26 cellular contexts compared by ENCODE assay signal in genomic region chr10:5497948-5498730, GRCh38. TPM values are rescaled to one million over a fixed set of nuclear protein-coding genes. Genes with fewer than 3 reads are reported as not detected.
DNase-seq lines count a peak whose midpoint lies in the region; ATAC-seq, FAIRE-seq and TF ChIP-seq lines count a peak whose summit lies in the region.
"Had no signal": no experiment of that assay in that cellular context is flagged by ENCODE, and none has a peak within 500 bp of the region (broad histone marks: within the 10 kb centered on the region; RNA-seq: fewer than 3 reads in every experiment).

No MANE protein-coding gene starts in this region.

- TF ChIP-seq POLR2A in K562 (conservative IDR thresholded peaks at IDR 0.05) = no peak

- TF ChIP-seq EP300 in K562 (IDR thresholded peaks at IDR 0.05; ENCODE audit: low read length) = no peak

- peaks cover 15 to 48% of the 10 kb centered on the region in 2 experiments for H3K4me1 ChIP-seq in K562 (replicated peaks in 1 of 2; ENCODE audit: control insufficient read depth in 2 of 2, insufficient read depth in 2 of 2, low read length in 2 of 2)
- H3K4me1 ChIP-seq in upper lobe of right lung = peaks cover 5% of the 10 kb centered on the region
- H3K4me1 ChIP-seq in aorta (ENCODE audit: control insufficient read depth in 1 of 2, insufficient read depth in 2 of 2, low read length in 2 of 2) = no peaks in the 10 kb centered on the region

- no peak for DNase-seq in stimulated activated naive CD8-positive, alpha-beta T cell treated with anti-CD3 and anti-CD28 coated beads, Interleukin-15, amount 100 ng/mL, for 72 hours
- DNase-seq in stimulated activated naive CD8-positive, alpha-beta T cell treated with anti-CD3 and anti-CD28 coated beads, Interleukin-15, Interleukin-2, amounts not matched to agents 100 U/mL and 50 U/mL, for 24 hours = no peak
- no peak for DNase-seq in K562 (ENCODE audit: extremely low read depth in 1 of 4, low spot score in 3 of 4)
- DNase-seq in mesenteric fat pad (ENCODE audit: low spot score) = peak; percentile 83
- DNase-seq in upper lobe of right lung = peak; percentile 41
- no peak for DNase-seq in ecto neural progenitor cell (ENCODE audit: low spot score)
- DNase-seq in KG1 (lab: John Stamatoyannopoulos, UW) = no peak
- DNase-seq in aorta = no peak
- DNase-seq: ACHN, C1 segment of cervical spinal cord, DND-41, H9, MM.1S, NCI-H1092 treated with DMSO at 0.1 percent for 48 hours, NCI-H146, NCI-H2081, NCI-H2171 treated with DMSO at 0.1 percent for 48 hours, NCI-H446 treated with DMSO at 0.1 percent for 48 hours, NCI-H748 treated with DMSO at 0.1 percent for 48 hours had no signal

- H4K20me1 ChIP-seq in K562 (replicated peaks; ENCODE audit: control insufficient read depth, insufficient read depth, low read length) = no peaks in the 10 kb centered on the region

- POLR2A ChIA-PET in K562 (lab: Yijun Ruan, JAX) = interaction anchor here (2.1 kb wide), 1 partner anchor 8 kb away, joined by 8 read pairs; no protein-coding TSS in a partner anchor

- H3K27ac ChIP-seq in K562 (ENCODE audit: extremely low read depth, low read depth, low read length) = no peak overlapping the region
- H3K27ac ChIP-seq in upper lobe of right lung = no peak overlapping the region
- no peak overlapping the region for H3K27ac ChIP-seq in aorta (ENCODE audit: low read depth in 1 of 2, low read length in 2 of 2)
- H3K27ac ChIP-seq: HL-60, SK-N-MC had no signal

- H3K4me2 ChIP-seq in K562 (ENCODE audit: insufficient read depth, low read length) = no peak overlapping the region

- TF ChIP-seq CTCF in K562 (IDR thresholded peaks at IDR 0.05 in 2 of 3, conservative IDR thresholded peaks at IDR 0.05 in 1 of 3; ENCODE audit: insufficient read depth in 2 of 3, low read depth in 1 of 3, low read length in 3 of 3) = no peak
- TF ChIP-seq CTCF in upper lobe of right lung (IDR thresholded peaks at IDR 0.05) = no peak

- in situ Hi-C loops in K562 (cut with MboI) = no loop called here

- no peaks in the 10 kb centered on the region for H3K9me3 Mint-ChIP-seq in stimulated activated naive CD8-positive, alpha-beta T cell treated with anti-CD3 and anti-CD28 coated beads, Interleukin-15, amount 100 ng/mL, for 72 hours
- H3K9me3 Mint-ChIP-seq: H9, IgD-negative memory B cell had no signal

- H3K27ac Mint-ChIP-seq in stimulated activated naive CD8-positive, alpha-beta T cell treated with anti-CD3 and anti-CD28 coated beads, Interleukin-15, amount 100 ng/mL, for 72 hours = no peak overlapping the region
- H3K27ac Mint-ChIP-seq: H9, IgD-negative memory B cell had no signal

- H3K4me3 ChIP-seq in K562 = no peak overlapping the region
- H3K4me3 ChIP-seq in upper lobe of right lung = no peak overlapping the region
- H3K4me3 ChIP-seq in aorta (ENCODE audit: low read length in 2 of 2) = no peak overlapping the region
- H3K4me3 ChIP-seq: SK-N-MC had no signal

- no peak for TF ChIP-seq RAD21 in K562 (CRISPR knock-in tag; conservative IDR thresholded peaks at IDR 0.05 in 1 of 2, IDR thresholded peaks at IDR 0.05 in 1 of 2)

- H3K4me3 Mint-ChIP-seq in stimulated activated naive CD8-positive, alpha-beta T cell treated with anti-CD3 and anti-CD28 coated beads, Interleukin-15, amount 100 ng/mL, for 72 hours = no peak overlapping the region
- H3K4me3 Mint-ChIP-seq: H9, IgD-negative memory B cell had no signal

- no peaks in the 10 kb centered on the region for H3K4me1 Mint-ChIP-seq in stimulated activated naive CD8-positive, alpha-beta T cell treated with anti-CD3 and anti-CD28 coated beads, Interleukin-15, amount 100 ng/mL, for 72 hours
- H3K4me1 Mint-ChIP-seq: IgD-negative memory B cell had no signal

- WGBS in K562 (ENCODE audit: insufficient coverage, low coverage, missing lambda C conversion rate) = 88% methylated on average over 17 of the region's 19 CpGs
- 90 to 91% methylated on average over 19 of the region's 19 CpGs for WGBS in aorta, 2 donors

- H3K9ac ChIP-seq in K562 (ENCODE audit: insufficient read depth in 1 of 2, low read depth in 2 of 2, low read length in 2 of 2) = peak overlapping the region in 1 of 2 experiments; percentile 46; a peak in 1 of 4 replicates

- CTCF ChIA-PET in K562 (lab: Yijun Ruan, JAX; ENCODE audit: low intra/inter-chr PET ratio) = no interaction called here

- H2AFZ ChIP-seq in K562 (ENCODE audit: low read depth, low read length) = no peak overlapping the region

- peaks cover 8% of the 10 kb centered on the region for H3K27me3 Mint-ChIP-seq in stimulated activated naive CD8-positive, alpha-beta T cell treated with anti-CD3 and anti-CD28 coated beads, Interleukin-15, amount 100 ng/mL, for 72 hours

- H3K9me3 ChIP-seq in K562 (replicated peaks; ENCODE audit: control insufficient read depth, insufficient read depth, low read depth, low read length) (no peaks in the 10 kb centered on the region), upper lobe of right lung (no peaks in the 10 kb centered on the region), aorta (ENCODE audit: control insufficient read depth, low read length) (no peaks in the 10 kb centered on the region)

- no peaks in the 10 kb centered on the region for H3K9me1 ChIP-seq in K562 (ENCODE audit: control insufficient read depth, insufficient read depth, low read length)

- peaks cover 0 to 17% of the 10 kb centered on the region in 2 experiments; a peak in 2 of 5 replicates for H3K27me3 ChIP-seq in K562 (ENCODE audit: control insufficient read depth in 2 of 2, insufficient read depth in 2 of 2, low read length in 2 of 2)
- H3K27me3 ChIP-seq in upper lobe of right lung = no peaks in the 10 kb centered on the region
- no peaks in the 10 kb centered on the region for H3K27me3 ChIP-seq in aorta (ENCODE audit: control insufficient read depth in 1 of 2, insufficient read depth in 2 of 2, low read length in 1 of 2)

- ATAC-seq in stimulated activated naive CD8-positive, alpha-beta T cell treated with anti-CD3 and anti-CD28 coated beads, Interleukin-15, amount 100 ng/mL, for 72 hours = peak; percentile 36
- ATAC-seq in stimulated activated naive CD8-positive, alpha-beta T cell treated with anti-CD3 and anti-CD28 coated beads, Interleukin-15, Interleukin-2, amounts not matched to agents 100 U/mL and 50 U/mL, for 24 hours = no peak
- no peak for ATAC-seq in K562
- ATAC-seq in upper lobe of right lung = no peak
- no peak for ATAC-seq in aorta (ENCODE audit: low FRiP score)

- no TSS peak for BruUV-seq in K562 (replicated peaks; lab: Mats Ljungman, UMichigan)

- intact Hi-C loops in K562 (cut with micrococcal nuclease) (no loop called here), upper lobe of right lung (cut with DNase I) (no loop called here), aorta (cut with DNase I) (no loop called here)

- FAIRE-seq in K562 (lab: Jason Lieb, UNC) = peak; percentile 91

- H3K79me2 ChIP-seq in K562 (ENCODE audit: control insufficient read depth, insufficient read depth, low read length) = no peaks in the 10 kb centered on the region

- H3K36me3 ChIP-seq in K562 (ENCODE audit: control insufficient read depth, insufficient read depth, low read length) (no peaks in the 10 kb centered on the region), upper lobe of right lung (no peaks in the 10 kb centered on the region), aorta (ENCODE audit: control insufficient read depth in 1 of 2, insufficient read depth in 2 of 2, low read length in 1 of 2) (no peaks in the 10 kb centered on the region)

TF ChIP-seq in K562, 482 proteins besides CTCF, POLR2A, EP300 and RAD21 (continues in another document):
- TF ChIP-seq GTF2E2 (tag; IDR thresholded peaks at IDR 0.05) = no peak
- TF ChIP-seq NELFE (IDR thresholded peaks at IDR 0.05; ENCODE audit: insufficient read depth, insufficient read length) = no peak
- no peak for TF ChIP-seq RAD51 (IDR thresholded peaks at IDR 0.05; ENCODE audit: borderline replicate concordance, low read depth)

RNA-seq across cellular contexts. Expression of gene CALML5, which starts 1.2 kb away (rescaled TPM):
- not detected in 2 replicates for total RNA-seq in K562 (2011; cell fraction: chromatin; rRNA removed; ENCODE audit: low replicate concordance)
- total RNA-seq in K562 (2011; cell fraction: nucleolus; rRNA removed) = not detected in 2 replicates
- total RNA-seq in K562 (2011; cell fraction: nucleoplasm; rRNA removed) = not detected in 2 replicates
- not detected in 2 replicates for total RNA-seq in K562 (2014; rRNA removed)
- not detected in 2 replicates for total RNA-seq in K562 (2014; rRNA removed; fragmentation: Illumina TruSeq; extraction: Trizol)
- total RNA-seq in K562 (2015; rRNA removed; fragmentation: Illumina TruSeq; extraction: Trizol) = not detected in 2 replicates
- not detected in 2 replicates for total RNA-seq in K562 (2021)
- polyA plus RNA-seq in K562 (2011; rRNA removed) = not detected in 2 replicates
- polyA plus RNA-seq in K562 (2011; cell fraction: cytosol; rRNA removed) = not detected in 2 replicates
- not detected in 2 replicates for polyA plus RNA-seq in K562 (2011; cell fraction: nucleus; rRNA removed)
- polyA plus RNA-seq in K562 (2012) = not detected in 2 replicates
- not detected in 2 replicates for polyA plus RNA-seq in K562 (2014; fragmentation: Illumina TruSeq; extraction: Trizol)
- polyA plus RNA-seq in K562 (2014; fragmentation: Nextera tagmentation; extraction: Ambion mirVana) = not detected
- not detected in 2 replicates for polyA plus RNA-seq in K562 (2014; rRNA removed)
- not detected in 2 replicates for polyA minus RNA-seq in K562 (2011; rRNA and poly(A)+ RNA removed)
- polyA minus RNA-seq in K562 (2011; cell fraction: cytosol; rRNA and poly(A)+ RNA removed) = not detected in 2 replicates
- polyA minus RNA-seq in K562 (2011; cell fraction: nucleus; rRNA and poly(A)+ RNA removed) = not detected in 2 replicates
- not detected for total RNA-seq in mesenteric fat pad
- not detected for total RNA-seq in upper lobe of right lung
- not detected for total RNA-seq in aorta
- not detected for polyA plus RNA-seq in aorta
- total RNA-seq: G401, H9, LHCN-M2, OCI-LY7 had no signal
- polyA plus RNA-seq: IgD-negative memory B cell had no signal

RNA-seq across cellular contexts. Expression of gene CALML3, which starts 26.6 kb away (rescaled TPM):
- not detected in 2 replicates for total RNA-seq in K562 (2011; cell fraction: chromatin; rRNA removed; ENCODE audit: low replicate concordance)
- not detected in 2 replicates for total RNA-seq in K562 (2011; cell fraction: nucleolus; rRNA removed)
- total RNA-seq in K562 (2011; cell fraction: nucleoplasm; rRNA removed) = not detected in 2 replicates
- total RNA-seq in K562 (2014; rRNA removed) (not detected in 2 replicates), K562 (2014; rRNA removed; fragmentation: Illumina TruSeq; extraction: Trizol) (not detected in 2 replicates), K562 (2015; rRNA removed; fragmentation: Illumina TruSeq; extraction: Trizol) (not detected in 2 replicates), K562 (2021) (not detected in 2 replicates), mesenteric fat pad (not detected), upper lobe of right lung (not detected), aorta (not detected)
- polyA plus RNA-seq in K562 (2011; rRNA removed) (not detected in 2 replicates), K562 (2014; fragmentation: Illumina TruSeq; extraction: Trizol) (not detected in 2 replicates), K562 (2014; fragmentation: Nextera tagmentation; extraction: Ambion mirVana) (not detected), K562 (2014; rRNA removed) (not detected in 2 replicates), aorta (under 1 TPM; 0.10 to 0.13 TPM)
- polyA plus RNA-seq in K562 (2011; cell fraction: cytosol; rRNA removed) = not detected in 2 replicates
- polyA plus RNA-seq in K562 (2011; cell fraction: nucleus; rRNA removed) = not detected in 2 replicates
- not detected in 2 replicates for polyA plus RNA-seq in K562 (2012)
- not detected in 2 replicates for polyA minus RNA-seq in K562 (2011; rRNA and poly(A)+ RNA removed)
- polyA minus RNA-seq in K562 (2011; cell fraction: cytosol; rRNA and poly(A)+ RNA removed) = not detected in 2 replicates
- polyA minus RNA-seq in K562 (2011; cell fraction: nucleus; rRNA and poly(A)+ RNA removed) = not detected in 2 replicates
- total RNA-seq: G401, H9, HT1080, LHCN-M2, OCI-LY7 had no signal
- polyA plus RNA-seq: IgD-negative memory B cell had no signal

Comparison
In these comparisons a context has a peak if more than half of its experiments do, and no peak if none do; other contexts are left out.
1. DNase-seq: peak in mesenteric fat pad (single experiment) and upper lobe of right lung (single experiment); none in stimulated activated naive CD8-positive, alpha-beta T cell treated with anti-CD3 and anti-CD28 coated beads, Interleukin-15, amount 100 ng/mL, for 72 hours (0 of 2), stimulated activated naive CD8-positive, alpha-beta T cell treated with anti-CD3 and anti-CD28 coated beads, Interleukin-15, Interleukin-2, amounts not matched to agents 100 U/mL and 50 U/mL, for 24 hours (single experiment), K562 (0 of 4), ecto neural progenitor cell (single experiment), KG1 (single experiment) and aorta (0 of 2).